ENCODE assay signal across 9 cellular contexts in genomic region chr3:104460477-104461406, GRCh38.
DNase-seq lines count a peak whose midpoint lies in the region; ATAC-seq and TF ChIP-seq lines count a peak whose summit lies in the region.
"Had no signal": no experiment of that assay in that cellular context is flagged by ENCODE, and none has a peak within 500 bp of the region (broad histone marks: within the 10 kb centered on the region; RNA-seq: fewer than 3 reads in every experiment).

No MANE protein-coding gene starts in this region.

- H3K4me1 ChIP-seq in gastroesophageal sphincter: peaks cover 0 to 5% (median 0%) of the 10 kb centered on the region in 3 donors

- 22 to 71% methylated on average over 1 of the region's 1 CpG for WGBS in gastroesophageal sphincter (ENCODE audit: low coverage in 1 of 2), 2 donors

- H3K36me3 ChIP-seq in gastroesophageal sphincter: no peaks in the 10 kb centered on the region

- TF ChIP-seq CTCF in gastroesophageal sphincter (IDR thresholded peaks at IDR 0.05): peak in 3 of 4 experiments; percentile 8 to 26 (median 9)

- no peak overlapping the region for H3K27ac ChIP-seq in gastroesophageal sphincter

- ATAC-seq in gastroesophageal sphincter: no peak

- TF ChIP-seq EP300 in gastroesophageal sphincter (IDR thresholded peaks at IDR 0.05): no peak

- TF ChIP-seq POLR2A in gastroesophageal sphincter (IDR thresholded peaks at IDR 0.05): no peak

- DNase-seq in SIG-M5 treated with dmso at 0.1 percent for 504 hours (lab: John Stamatoyannopoulos, UW; ENCODE audit: unreplicated experiment): peak; percentile 2
- DNase-seq in SIG-M5 (lab: John Stamatoyannopoulos, UW): no peak
- DNase-seq in NCI-H226: peak; percentile 35
- peak; percentile 23 for DNase-seq in stromal cell of bone marrow (ENCODE audit: low read depth)
- no peak for DNase-seq in SKM-1 treated with dmso at 0.1 percent for 144 hours (lab: John Stamatoyannopoulos, UW; ENCODE audit: unreplicated experiment)
- no peak for DNase-seq in NCI-H146 (lab: John Stamatoyannopoulos, UW)
- DNase-seq in NCI-H187 treated with DMSO at 0.1 percent for 48 hours (lab: John Stamatoyannopoulos, UW): no peak
- DNase-seq: CD4-positive, CD25-positive, alpha-beta regulatory T cell had no signal

- no peaks in the 10 kb centered on the region for H3K27me3 ChIP-seq in gastroesophageal sphincter

- peaks cover 0 to 4% (median 0%) of the 10 kb centered on the region in 3 donors for H3K9me3 ChIP-seq in gastroesophageal sphincter

- no peak overlapping the region for H3K4me3 ChIP-seq in gastroesophageal sphincter

Comparison
In these comparisons a context has a peak if more than half of its experiments do, and no peak if none do; other contexts are left out.
1. DNase-seq: peak in SIG-M5 treated with dmso at 0.1 percent for 504 hours (single experiment), NCI-H226 (single experiment) and stromal cell of bone marrow (single experiment); none in SIG-M5 (single experiment), SKM-1 treated with dmso at 0.1 percent for 144 hours (single experiment), NCI-H146 (single experiment) and NCI-H187 treated with DMSO at 0.1 percent for 48 hours (single experiment).